9 cellular contexts compared by ENCODE assay signal in the genomic region with DNA sequence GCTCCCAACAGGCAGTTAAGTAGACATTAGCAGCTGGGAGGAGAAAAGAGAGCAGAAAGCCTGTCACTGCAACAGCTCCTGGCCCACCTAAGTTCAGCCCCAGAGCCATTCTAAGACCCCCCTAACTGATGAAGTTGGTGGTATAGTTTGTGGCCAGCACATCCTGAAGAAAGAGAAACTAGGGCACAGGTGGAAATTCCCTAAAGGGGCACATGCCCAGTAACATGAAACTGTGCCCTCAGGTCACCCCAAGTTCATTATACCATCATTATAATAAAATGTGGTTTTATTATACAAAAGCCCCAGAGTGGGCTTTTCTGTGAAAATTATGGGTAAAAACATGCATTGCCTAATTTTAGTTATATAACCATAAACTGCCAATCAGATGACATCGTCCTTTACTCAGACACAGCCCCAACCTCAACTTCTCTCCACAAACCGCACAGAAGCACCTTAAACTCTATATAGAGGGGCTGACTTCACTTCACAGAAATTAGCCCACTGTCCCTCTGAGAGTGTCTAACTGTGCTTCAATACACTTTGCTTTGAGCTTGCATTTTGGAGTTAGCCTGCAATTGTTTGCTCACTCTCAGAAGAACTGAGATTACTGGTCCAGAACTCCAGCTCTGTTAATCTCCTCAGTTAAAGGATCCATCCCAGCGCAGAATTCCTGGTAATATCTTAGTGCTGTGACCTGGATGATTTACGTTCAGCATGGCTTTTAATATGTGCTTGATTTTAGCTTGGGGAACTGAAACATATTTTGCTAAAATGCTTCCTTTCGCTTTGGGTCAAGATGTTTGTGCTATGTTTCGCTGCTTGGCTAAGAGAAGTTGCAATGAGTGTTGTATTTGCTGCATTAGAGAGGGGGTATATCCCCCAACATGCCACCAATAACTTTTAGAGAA. TPM values are rescaled to one million over a fixed set of nuclear protein-coding genes. Genes with fewer than 3 reads are reported as not detected.
A peak's percentile ranks its signal among the peaks of the same experiment; 100 is the strongest.
DNase-seq lines count a peak whose midpoint lies in the region; ATAC-seq and TF ChIP-seq lines count a peak whose summit lies in the region.
"Had no signal": no experiment of that assay in that cellular context is flagged by ENCODE, and none has a peak within 500 bp of the region (broad histone marks: within the 10 kb centered on the region; RNA-seq: fewer than 3 reads in every experiment).

No MANE protein-coding gene starts in this region.

- no peaks in the 10 kb centered on the region for H3K23me2 ChIP-seq in H9 (ENCODE audit: insufficient read length, low read depth, low read length, poor library complexity, severe bottlenecking)

- no peaks in the 10 kb centered on the region; a peak in 1 of 5 replicates for H3K9me3 Mint-ChIP-seq in H9
- H3K9me3 Mint-ChIP-seq: neural crest cell had no signal

- peaks cover 10 to 16% of the 10 kb centered on the region in 2 donors for H3K4me1 ChIP-seq in muscle layer of duodenum (ENCODE audit: control insufficient read depth in 1 of 2, insufficient read depth in 2 of 2, low read length in 2 of 2)
- no peaks in the 10 kb centered on the region for H3K4me1 ChIP-seq in H9 (ENCODE audit: insufficient read depth, low read length)

- H3K27ac Mint-ChIP-seq in T-helper 17 cell (peak overlapping the region; percentile 100), H9 (no peak overlapping the region)

- WGBS in H9 (ENCODE audit: extremely low coverage, insufficient read length, low lambda C conversion rate): no CpG with 5 or more reads among the region's 6 CpGs

- H3K9me3 ChIP-seq in T-helper 17 cell (ENCODE audit: control insufficient read depth, low read length, poor library complexity, severe bottlenecking) (no peaks in the 10 kb centered on the region), muscle layer of duodenum (ENCODE audit: control insufficient read depth in 1 of 2, low read length in 2 of 2) (no peaks in the 10 kb centered on the region), H9 (ENCODE audit: control insufficient read depth, low read depth, low read length) (no peaks in the 10 kb centered on the region)

- H3K23ac ChIP-seq in H9 (ENCODE audit: insufficient read length, low read depth, low read length): no peak overlapping the region

- H3K56ac ChIP-seq in H9 (ENCODE audit: insufficient read length, low read depth, low read length): no peak overlapping the region

- no peak overlapping the region for H4K5ac ChIP-seq in H9 (ENCODE audit: insufficient read length, low read depth, low read length)

- H3K36me3 ChIP-seq in muscle layer of duodenum (ENCODE audit: control insufficient read depth in 1 of 2, insufficient read depth in 2 of 2, low read length in 2 of 2): no peaks in the 10 kb centered on the region

- no peak overlapping the region for H2BK120ac ChIP-seq in H9 (ENCODE audit: low read depth, low read length, poor library complexity, severe bottlenecking)

- H3K27me3 ChIP-seq in muscle layer of duodenum (ENCODE audit: low read depth, low read length): no peaks in the 10 kb centered on the region
- H3K27me3 ChIP-seq in H9 (ENCODE audit: insufficient read depth, low read length): no peaks in the 10 kb centered on the region

- H4K91ac ChIP-seq in H9 (ENCODE audit: insufficient read length, low read depth, low read length): no peak overlapping the region

- H3K79me1 ChIP-seq in H9 (ENCODE audit: insufficient read depth, low read depth, low read length, poor library complexity, severe bottlenecking): no peaks in the 10 kb centered on the region

- no peak for TF ChIP-seq CTCF in GM12864 (IDR thresholded peaks at IDR 0.05; ENCODE audit: low read depth, low read length, missing control alignments)
- no peak for TF ChIP-seq CTCF in H9 (conservative IDR thresholded peaks at IDR 0.05)

- H3K4me3 Mint-ChIP-seq in T-helper 17 cell (peak overlapping the region; percentile 99), H9 (no peak overlapping the region)
- H3K4me3 Mint-ChIP-seq: neural crest cell had no signal

- H2BK5ac ChIP-seq in H9 (ENCODE audit: insufficient read length, low read length): no peak overlapping the region

- no peak overlapping the region for H2AFZ ChIP-seq in H9 (ENCODE audit: low read length)

- no peak overlapping the region for H3K14ac ChIP-seq in H9 (ENCODE audit: insufficient read depth, low read length)

- no peak overlapping the region for H3T11ph ChIP-seq in H9 (ENCODE audit: low read length)

- DNase-seq in GM12864 (ENCODE audit: low read depth) (peak; percentile 42), T-helper 17 cell (peak in 1 of 3 donors; percentile 50), dermis blood vessel endothelial cell (no peak), HPDE6-E6E7 (ENCODE audit: extremely low spot score) (no peak), H9 (no peak), GM03348 (ENCODE audit: low spot score) (no peak)

- H2BK20ac ChIP-seq in H9 (ENCODE audit: low read depth, low read length, poor library complexity, severe bottlenecking): no peak overlapping the region

- ATAC-seq in HG02610 (IDR thresholded peaks at IDR 0.05; ENCODE audit: unreplicated experiment) (peak; percentile 49), T-helper 17 cell (peak; percentile 79)

- H3K18ac ChIP-seq in H9 (ENCODE audit: insufficient read length, low read depth, low read length): no peak overlapping the region

- no peaks in the 10 kb centered on the region for H4K20me1 ChIP-seq in H9 (ENCODE audit: control insufficient read depth, insufficient read depth, insufficient read length)

- H3K4me1 Mint-ChIP-seq in T-helper 17 cell (peaks cover 75% of the 10 kb centered on the region), H9 (peaks cover 9 to 23% of the 10 kb centered on the region in 2 experiments)

- no peak overlapping the region for H4K8ac ChIP-seq in H9 (replicated peaks; ENCODE audit: insufficient read length, low read depth, low read length)

- no peak overlapping the region for H3K4me2 ChIP-seq in H9 (ENCODE audit: insufficient read depth, insufficient read length, low read length)

- H3K27me3 Mint-ChIP-seq in T-helper 17 cell: no peaks in the 10 kb centered on the region
- peaks cover 7% of the 10 kb centered on the region for H3K27me3 Mint-ChIP-seq in H9 (ENCODE audit: low read depth)

- no peaks in the 10 kb centered on the region for H3K79me2 ChIP-seq in H9 (ENCODE audit: insufficient read depth, low read length)

- H3K36me3 Mint-ChIP-seq in T-helper 17 cell (ENCODE audit: low read depth) (no peaks in the 10 kb centered on the region), H9 (ENCODE audit: insufficient read depth in 1 of 3, low read depth in 3 of 3) (no peaks in the 10 kb centered on the region)

- peak overlapping the region; percentile 13; the same call in 1 of the 2 replicates for H3K4me3 ChIP-seq in GM12864 (ENCODE audit: low read depth, low read length)
- no peak overlapping the region for H3K4me3 ChIP-seq in muscle layer of duodenum (ENCODE audit: low read depth in 1 of 2, low read length in 2 of 2)

- no peak overlapping the region for H2BK12ac ChIP-seq in H9 (ENCODE audit: insufficient read length, low read depth, low read length)

- H2BK15ac ChIP-seq in H9 (ENCODE audit: low read depth, low read length): no peak overlapping the region

- no peak overlapping the region for H3K4ac ChIP-seq in H9 (ENCODE audit: low read depth, low read length)

- no peak overlapping the region for H3K9ac ChIP-seq in H9 (ENCODE audit: extremely low read depth, insufficient read length, low read length)

- peak overlapping the region; percentile 18 for H3K27ac ChIP-seq in muscle layer of duodenum (ENCODE audit: low read length)
- no peak overlapping the region for H3K27ac ChIP-seq in H9 (ENCODE audit: insufficient read length, low read depth, low read length)

- no peak overlapping the region for H2AK5ac ChIP-seq in H9 (ENCODE audit: insufficient read length, low read length)

RNA-seq across cellular contexts. Expression of gene APOL3, which starts 1.8 kb away (rescaled TPM):
- total RNA-seq in T-helper 17 cell: 100 to 1,000 TPM; 229 to 265 TPM
- 212 and 214 TPM in 2 replicates for total RNA-seq in dermis blood vessel endothelial cell
- total RNA-seq in H9 (2021): 0.13 TPM in 1 of 2 replicates, not detected in the other
- total RNA-seq: neural crest cell had no signal

RNA-seq across cellular contexts. Expression of gene APOL4, which starts 39.2 kb away (rescaled TPM):
- under 1 TPM in 1 of 2 donors, not detected in 1; 0.22 TPM for total RNA-seq in T-helper 17 cell
- total RNA-seq in dermis blood vessel endothelial cell: 2.4 and 3.1 TPM in 2 replicates
- total RNA-seq in H9 (2021): not detected in 2 replicates
- total RNA-seq: neural crest cell had no signal

Comparison
In these comparisons a context has a peak if more than half of its experiments do, and no peak if none do; other contexts are left out.
1. RNA of gene APOL3, which starts 1.8 kb away (total RNA-seq): 229 to 265 TPM in T-helper 17 cell and 212 to 214 TPM in dermis blood vessel endothelial cell; 0.13 TPM in H9; every median in the first group is over 100 times any median in the second.